ENCODE assay signal across 26 cellular contexts in the genomic region with DNA sequence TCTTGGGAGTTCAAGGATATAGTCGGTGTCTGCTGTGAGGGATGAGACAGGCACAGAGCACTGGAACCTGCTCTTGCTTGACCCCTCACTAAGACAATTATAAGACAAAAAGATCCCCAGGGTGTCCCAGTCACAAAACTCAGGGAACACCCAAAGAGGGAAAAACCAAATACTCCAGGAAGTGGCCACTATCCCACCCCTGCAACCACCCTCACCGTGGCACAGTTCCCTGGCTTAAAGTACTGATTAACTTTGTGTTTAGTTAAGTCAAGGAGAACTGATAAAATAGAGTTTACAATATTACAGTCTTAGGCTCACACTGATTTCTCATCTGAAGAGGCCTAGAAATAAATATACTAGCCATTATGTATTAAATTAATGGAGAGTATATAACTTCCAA. TPM values are rescaled to one million over a fixed set of nuclear protein-coding genes. Genes with fewer than 3 reads are reported as not detected.
DNase-seq lines count a peak whose midpoint lies in the region; ATAC-seq and TF ChIP-seq lines count a peak whose summit lies in the region.
"Had no signal": no experiment of that assay in that cellular context is flagged by ENCODE, and none has a peak within 500 bp of the region (broad histone marks: within the 10 kb centered on the region; RNA-seq: fewer than 3 reads in every experiment).

No MANE protein-coding gene starts in this region.

- no peaks in the 10 kb centered on the region for H3K4me1 ChIP-seq in colonic mucosa
- H3K4me1 ChIP-seq in mucosa of descending colon (ENCODE audit: low read depth) = no peaks in the 10 kb centered on the region
- no peaks in the 10 kb centered on the region for H3K4me1 ChIP-seq in endodermal cell (ENCODE audit: control insufficient read depth, insufficient read depth, low read length)
- H3K4me1 ChIP-seq: A549, BE2C had no signal

- ATAC-seq in left colon (peak; percentile 68), mucosa of descending colon (peak; percentile 74), WTC11 (no peak)
- ATAC-seq: A549, GM23338, HCT116 had no signal

- intact Hi-C loops in Calu3 (cut with micrococcal nuclease; ENCODE audit: unreplicated experiment) = no loop called here
- intact Hi-C loops in colonic mucosa (cut with DNase I) = no loop called here
- intact Hi-C loops in left colon (cut with DNase I, micrococcal nuclease) = no loop called here
- intact Hi-C loops in mucosa of descending colon (cut with DNase I, micrococcal nuclease) = no loop called here
- intact Hi-C loops in MCF 10A (cut with micrococcal nuclease) = no loop called here

- H3K27me3 ChIP-seq in colonic mucosa (no peaks in the 10 kb centered on the region), endodermal cell (ENCODE audit: control insufficient read depth, insufficient read depth, low read length, poor library complexity, severe bottlenecking) (peaks cover 12% of the 10 kb centered on the region)
- H3K27me3 ChIP-seq: BE2C; BLaER1 treated with 17β-estradiol and CSF1 and Interleukin-3, amounts not matched to agents 10 nM and 100 nM had no signal

- H3K9me3 Mint-ChIP-seq in Calu3 (ENCODE audit: low read depth, unreplicated experiment) (no peaks in the 10 kb centered on the region), endodermal cell (no peaks in the 10 kb centered on the region), MCF 10A (ENCODE audit: unreplicated experiment) (no peaks in the 10 kb centered on the region), WTC11 (peaks cover 7% of the 10 kb centered on the region; the same call in 1 of the 2 replicates)
- H3K9me3 Mint-ChIP-seq: CD4-positive, alpha-beta T cell; GM23338 had no signal

- H3K27ac Mint-ChIP-seq in Calu3 (ENCODE audit: unreplicated experiment) (peak overlapping the region; percentile 8), endodermal cell (no peak overlapping the region), MCF 10A (ENCODE audit: low read depth, unreplicated experiment) (no peak overlapping the region), WTC11 (no peak overlapping the region)
- H3K27ac Mint-ChIP-seq: CD4-positive, alpha-beta T cell; GM23338; H9 had no signal

- no peak overlapping the region for H3K27ac ChIP-seq in colonic mucosa
- H3K27ac ChIP-seq in endodermal cell (ENCODE audit: low read depth, low read length) = no peak overlapping the region
- H3K27ac ChIP-seq: A549; BLaER1 treated with 17β-estradiol and CSF1 and Interleukin-3, amounts not matched to agents 10 nM and 100 nM had no signal

- H3K36me3 Mint-ChIP-seq in Calu3 (ENCODE audit: insufficient read depth, unreplicated experiment) (no peaks in the 10 kb centered on the region), endodermal cell (ENCODE audit: low read depth) (no peaks in the 10 kb centered on the region), MCF 10A (ENCODE audit: insufficient read depth, unreplicated experiment) (no peaks in the 10 kb centered on the region), WTC11 (no peaks in the 10 kb centered on the region)
- H3K36me3 Mint-ChIP-seq: CD14-positive monocyte; CD8-positive, alpha-beta memory T cell had no signal

- H3K9me3 ChIP-seq in colonic mucosa = no peaks in the 10 kb centered on the region
- H3K9me3 ChIP-seq in mucosa of descending colon = no peaks in the 10 kb centered on the region
- no peaks in the 10 kb centered on the region for H3K9me3 ChIP-seq in endodermal cell (ENCODE audit: control insufficient read depth, low read length)
- H3K9me3 ChIP-seq: A549; BE2C; BLaER1 treated with 17β-estradiol and CSF1 and Interleukin-3, amounts not matched to agents 10 nM and 100 nM had no signal

- BruUV-seq in Calu3 (replicated peaks; lab: Mats Ljungman, UMichigan) (no TSS peak), MCF 10A (replicated peaks; lab: Mats Ljungman, UMichigan) (no TSS peak)

- POLR2A ChIA-PET in MCF 10A (lab: Yijun Ruan, JAX) = no interaction called here
- POLR2A ChIA-PET in WTC11 (lab: Charles Lee) = no interaction called here

- peaks cover 28% of the 10 kb centered on the region for H3K4me1 Mint-ChIP-seq in Calu3 (ENCODE audit: low read depth, unreplicated experiment)
- peaks cover 2% of the 10 kb centered on the region for H3K4me1 Mint-ChIP-seq in endodermal cell
- no peaks in the 10 kb centered on the region for H3K4me1 Mint-ChIP-seq in MCF 10A (ENCODE audit: insufficient read depth, unreplicated experiment)
- no peaks in the 10 kb centered on the region for H3K4me1 Mint-ChIP-seq in WTC11
- H3K4me1 Mint-ChIP-seq: H9 had no signal

- no peak overlapping the region for H3K4me3 ChIP-seq in colonic mucosa
- no peak overlapping the region for H3K4me3 ChIP-seq in mucosa of descending colon
- no peak overlapping the region for H3K4me3 ChIP-seq in endodermal cell (ENCODE audit: low read length)
- H3K4me3 ChIP-seq: A549; BLaER1 treated with 17β-estradiol and CSF1 and Interleukin-3, amounts not matched to agents 10 nM and 100 nM; GM23338 had no signal

- H3K9ac ChIP-seq in colonic mucosa (ENCODE audit: low read depth in 2 of 2, low read length in 2 of 2) (no peak overlapping the region), endodermal cell (ENCODE audit: extremely low read depth, low read length, poor library complexity, severe bottlenecking) (no peak overlapping the region)
- H3K9ac ChIP-seq: BLaER1 treated with 17β-estradiol and CSF1 and Interleukin-3, amounts not matched to agents 10 nM and 100 nM had no signal

- DNase-seq in Calu3 (peak; percentile 22), colonic mucosa (peak; percentile 29), left colon (peak in 1 of 2 donors; percentile 10), mucosa of descending colon (peak in 2 of 3 donors; percentile 17 to 36), HUDEP-2 (lab: John Stamatoyannopoulos, UW; ENCODE audit: unreplicated experiment in 76 of 76) (no peak), endodermal cell (no peak), MCF 10A (ENCODE audit: unreplicated experiment) (no peak), WTC11 (ENCODE audit: low spot score) (no peak)
- DNase-seq: 8988T; ACHN; AML-193; BE2C; CD4-positive, alpha-beta T cell; CD8-positive, alpha-beta memory T cell; DMS53; DMS79 treated with DMSO at 0.1 percent for 48 hours; GF-D8; H9 had no signal

- H3K4me3 Mint-ChIP-seq in Calu3 (ENCODE audit: low read depth, unreplicated experiment) (no peak overlapping the region), endodermal cell (no peak overlapping the region), MCF 10A (ENCODE audit: unreplicated experiment) (no peak overlapping the region), WTC11 (no peak overlapping the region)
- H3K4me3 Mint-ChIP-seq: CD14-positive monocyte; CD4-positive, alpha-beta T cell; GM23338; H9 had no signal

- no peaks in the 10 kb centered on the region for H3K36me3 ChIP-seq in colonic mucosa
- no peaks in the 10 kb centered on the region for H3K36me3 ChIP-seq in mucosa of descending colon (ENCODE audit: low read depth)
- no peaks in the 10 kb centered on the region for H3K36me3 ChIP-seq in endodermal cell (ENCODE audit: control insufficient read depth, insufficient read depth, low read length)
- H3K36me3 ChIP-seq: BE2C; BLaER1 treated with 17β-estradiol and CSF1 and Interleukin-3, amounts not matched to agents 10 nM and 100 nM had no signal

- H3K27me3 Mint-ChIP-seq in Calu3 (ENCODE audit: unreplicated experiment) (no peaks in the 10 kb centered on the region), endodermal cell (ENCODE audit: insufficient read depth) (peaks cover 16% of the 10 kb centered on the region), MCF 10A (ENCODE audit: insufficient read depth, unreplicated experiment) (peaks cover 20% of the 10 kb centered on the region), WTC11 (ENCODE audit: low read depth) (peaks cover 8% of the 10 kb centered on the region)
- H3K27me3 Mint-ChIP-seq: CD4-positive, alpha-beta T cell had no signal

- CTCF ChIA-PET in Calu3 (lab: Charles Lee) (no interaction called here), MCF 10A (lab: Yijun Ruan, JAX) (no interaction called here), WTC11 (lab: Charles Lee) (no interaction called here)

- WGBS in endodermal cell (ENCODE audit: insufficient coverage in 1 of 2, insufficient read length in 1 of 2), 2 experiments = 90% methylated on average over 2 of the region's 2 CpGs; no CpG with 5 or more reads in 1 of the 2 experiments

- no peak for TF ChIP-seq CTCF in Calu3 (IDR thresholded peaks at IDR 0.05; ENCODE audit: unreplicated experiment)
- TF ChIP-seq CTCF in colonic mucosa (IDR thresholded peaks at IDR 0.05) = no peak
- TF ChIP-seq CTCF in mucosa of descending colon (IDR thresholded peaks at IDR 0.05) = no peak
- TF ChIP-seq CTCF in endodermal cell (conservative IDR thresholded peaks at IDR 0.05) = no peak
- no peak for TF ChIP-seq CTCF in MCF 10A (IDR thresholded peaks at IDR 0.05; ENCODE audit: unreplicated experiment)
- no peak for TF ChIP-seq CTCF in WTC11 (IDR thresholded peaks at IDR 0.05)

TF ChIP-seq in WTC11, 78 proteins besides CTCF, POLR2A, EP300 and RAD21 (continues in another document):
- TF ChIP-seq MAX (CRISPR knock-in tag; IDR thresholded peaks at IDR 0.05) (no peak), JUN (CRISPR knock-in tag; IDR thresholded peaks at IDR 0.05) (no peak), OVOL2 (CRISPR knock-in tag; IDR thresholded peaks at IDR 0.05; ENCODE audit: borderline replicate concordance) (no peak)

RNA-seq across cellular contexts. Expression of gene IL36B, which starts 13.5 kb away (rescaled TPM):
- not detected in 2 replicates for total RNA-seq in Calu3 (2022)
- total RNA-seq in colonic mucosa = not detected
- total RNA-seq in left colon = not detected
- not detected for total RNA-seq in mucosa of descending colon
- total RNA-seq in endodermal cell = not detected
- polyA plus RNA-seq in endodermal cell (2013, experiment 1 of 2) = not detected
- not detected for polyA plus RNA-seq in endodermal cell (2013, experiment 2 of 2)
- not detected in 2 replicates for total RNA-seq in MCF 10A (2022)
- not detected in 3 replicates for total RNA-seq in WTC11 (2021)
- total RNA-seq: CD4-positive, alpha-beta T cell; CD8-positive, alpha-beta memory T cell; Daoy; G401; GM23338; H4; H9 had no signal
- polyA plus RNA-seq: A549; CD14-positive monocyte; CD8-positive, alpha-beta memory T cell; GM23338 had no signal

RNA-seq across cellular contexts. Expression of gene IL36RN, which starts 19.8 kb away (rescaled TPM):
- 0.12 and 0.22 TPM in 2 replicates for total RNA-seq in Calu3 (2022)
- total RNA-seq in colonic mucosa = not detected
- not detected for total RNA-seq in left colon
- not detected for total RNA-seq in mucosa of descending colon
- not detected for total RNA-seq in endodermal cell
- not detected for polyA plus RNA-seq in endodermal cell (2013, experiment 1 of 2)
- not detected for polyA plus RNA-seq in endodermal cell (2013, experiment 2 of 2)
- not detected in 2 replicates for total RNA-seq in MCF 10A (2022)
- total RNA-seq in WTC11 (2021) = not detected in 3 replicates
- total RNA-seq: CD4-positive, alpha-beta T cell; CD8-positive, alpha-beta memory T cell; Daoy; G401; GM23338; H4; H9 had no signal
- polyA plus RNA-seq: A549; CD14-positive monocyte; CD8-positive, alpha-beta memory T cell; GM23338 had no signal

RNA-seq across cellular contexts. Expression of gene IL1F10, which starts 28.6 kb away (rescaled TPM):
- total RNA-seq in Calu3 (2022) (not detected in 2 replicates), colonic mucosa (not detected), left colon (not detected), mucosa of descending colon (not detected), endodermal cell (not detected), MCF 10A (2022) (not detected in 2 replicates), WTC11 (2021) (not detected in 3 replicates)
- polyA plus RNA-seq in endodermal cell (2013, experiment 1 of 2) = not detected
- not detected for polyA plus RNA-seq in endodermal cell (2013, experiment 2 of 2)
- total RNA-seq: CD4-positive, alpha-beta T cell; CD8-positive, alpha-beta memory T cell; Daoy; G401; GM23338; H4; H9 had no signal
- polyA plus RNA-seq: A549; CD14-positive monocyte; CD8-positive, alpha-beta memory T cell; GM23338 had no signal

RNA-seq across cellular contexts. Expression of gene IL36A, which starts 33.9 kb away (rescaled TPM):
- total RNA-seq in Calu3 (2022) = not detected in 2 replicates
- total RNA-seq in colonic mucosa = not detected
- total RNA-seq in left colon = not detected
- not detected for total RNA-seq in mucosa of descending colon
- not detected for total RNA-seq in endodermal cell
- polyA plus RNA-seq in endodermal cell (2013, experiment 1 of 2) = not detected
- polyA plus RNA-seq in endodermal cell (2013, experiment 2 of 2) = not detected
- total RNA-seq in MCF 10A (2022) = not detected in 2 replicates
- total RNA-seq in WTC11 (2021) = not detected in 3 replicates
- total RNA-seq: CD8-positive, alpha-beta memory T cell; Daoy; G401; GM23338; H4; H9 had no signal
- polyA plus RNA-seq: A549; CD14-positive monocyte; CD8-positive, alpha-beta memory T cell; GM23338 had no signal

Comparison
In these comparisons a context has a peak if more than half of its experiments do, and no peak if none do; other contexts are left out.
1. DNase-seq: peak in Calu3 (single experiment), colonic mucosa (single experiment) and mucosa of descending colon (2 of 3); none in HUDEP-2 (0 of 76), endodermal cell (single experiment), MCF 10A (single experiment) and WTC11 (single experiment).